Comparison of ENCODE assay signal across 12 cellular contexts in genomic region chr12:122403115-122403770, GRCh38. TPM values are rescaled to one million over a fixed set of nuclear protein-coding genes. Genes with fewer than 3 reads are reported as not detected.
DNase-seq lines count a peak whose midpoint lies in the region; ATAC-seq lines count a peak whose summit lies in the region.
"Had no signal": no experiment of that assay in that cellular context is flagged by ENCODE, and none has a peak within 500 bp of the region (broad histone marks: within the 10 kb centered on the region; RNA-seq: fewer than 3 reads in every experiment).

No MANE protein-coding gene starts in this region.

- H3K9ac ChIP-seq in stomach smooth muscle (ENCODE audit: low read length in 2 of 2): no peak overlapping the region

- peaks cover 53% of the 10 kb centered on the region for H3K4me1 Mint-ChIP-seq in activated naive CD4-positive, alpha-beta T cell treated with anti-CD3 and anti-CD28 coated beads for 36 hours (ENCODE audit: low read depth)

- H3K4me3 ChIP-seq in stomach smooth muscle (ENCODE audit: low read length in 2 of 2): no peak overlapping the region
- H3K4me3 ChIP-seq: mucosa of descending colon had no signal

- CTCF ChIA-PET in activated naive CD4-positive, alpha-beta T cell treated with anti-CD3 and anti-CD28 coated beads for 36 hours (lab: Charles Lee): interaction anchor here (0.6 to 1.5 kb wide), 4 partner anchors 9 to 83 kb away, joined by 5 to 10 read pairs (median 7); no protein-coding TSS in a partner anchor

- no peak overlapping the region for H3K27ac Mint-ChIP-seq in activated naive CD4-positive, alpha-beta T cell treated with anti-CD3 and anti-CD28 coated beads for 36 hours
- H3K27ac Mint-ChIP-seq in activated naive CD4-positive, alpha-beta T cell treated with anti-CD3 and anti-CD28 coated beads, Interleukin-2, amount 50 U/mL, for 72 hours: peak overlapping the region; percentile 38 to 90

- peak overlapping the region; percentile 41 for H3K27ac ChIP-seq in stomach smooth muscle (ENCODE audit: low read length)
- H3K27ac ChIP-seq in substantia nigra (ENCODE audit: low read depth, low read length, poor library complexity, severe bottlenecking): no peak overlapping the region
- H3K27ac ChIP-seq: HL-60 had no signal

- no peaks in the 10 kb centered on the region for H3K27me3 ChIP-seq in stomach smooth muscle (ENCODE audit: control insufficient read depth in 1 of 2, insufficient read depth in 2 of 2, low read length in 2 of 2)

- H3K36me3 ChIP-seq in stomach smooth muscle (ENCODE audit: control insufficient read depth in 2 of 2, insufficient read depth in 2 of 2, low read length in 2 of 2): peaks cover 0 to 2% of the 10 kb centered on the region in 2 donors

- peak; percentile 57 for ATAC-seq in HG02852 (IDR thresholded peaks at IDR 0.05; ENCODE audit: unreplicated experiment)
- peak; percentile 39 to 76 for ATAC-seq in activated naive CD4-positive, alpha-beta T cell treated with anti-CD3 and anti-CD28 coated beads, Interleukin-2, amount 50 U/mL, for 72 hours
- ATAC-seq in GM19324 (IDR thresholded peaks at IDR 0.05; ENCODE audit: low FRiP score, unreplicated experiment): no peak
- ATAC-seq: mucosa of descending colon had no signal

- no peaks in the 10 kb centered on the region for H3K9me3 Mint-ChIP-seq in activated naive CD4-positive, alpha-beta T cell treated with anti-CD3 and anti-CD28 coated beads for 36 hours
- H3K9me3 Mint-ChIP-seq in activated naive CD4-positive, alpha-beta T cell treated with anti-CD3 and anti-CD28 coated beads, Interleukin-2, amount 50 U/mL, for 72 hours: no peaks in the 10 kb centered on the region

- DNase-seq in activated naive CD4-positive, alpha-beta T cell treated with anti-CD3 and anti-CD28 coated beads for 36 hours: peak; percentile 39
- DNase-seq in activated naive CD4-positive, alpha-beta T cell (lab: John Stamatoyannopoulos, UW): no peak
- no peak for DNase-seq in activated naive CD4-positive, alpha-beta T cell treated with anti-CD3 and anti-CD28 coated beads, Interleukin-2, amount 50 U/mL, for 72 hours (ENCODE audit: low spot score in 2 of 2)
- no peak for DNase-seq in substantia nigra (lab: John Stamatoyannopoulos, UW)
- DNase-seq in middle frontal gyrus (ENCODE audit: extremely low spot score, low spot score): no peak
- DNase-seq: mucosa of descending colon; stimulated activated CD4-positive, alpha-beta T cell treated with anti-CD3 and anti-CD28 coated beads, Interleukin-4, amount 100 ng/mL, for 24 hours; T1000 had no signal

- H3K27me3 Mint-ChIP-seq in activated naive CD4-positive, alpha-beta T cell treated with anti-CD3 and anti-CD28 coated beads for 36 hours (ENCODE audit: low read depth): no peaks in the 10 kb centered on the region

- H3K4me1 ChIP-seq in stomach smooth muscle (ENCODE audit: control insufficient read depth, insufficient read depth, low read length): peaks cover 36% of the 10 kb centered on the region

- H3K36me3 Mint-ChIP-seq in activated naive CD4-positive, alpha-beta T cell treated with anti-CD3 and anti-CD28 coated beads for 36 hours (ENCODE audit: low read depth): peaks cover 6% of the 10 kb centered on the region
- H3K36me3 Mint-ChIP-seq in activated naive CD4-positive, alpha-beta T cell treated with anti-CD3 and anti-CD28 coated beads, Interleukin-2, amount 50 U/mL, for 72 hours: peaks cover 0 to 11% of the 10 kb centered on the region in 2 donors

- H3K4me3 Mint-ChIP-seq in activated naive CD4-positive, alpha-beta T cell treated with anti-CD3 and anti-CD28 coated beads for 36 hours: no peak overlapping the region

- intact Hi-C loops in activated naive CD4-positive, alpha-beta T cell treated with anti-CD3 and anti-CD28 coated beads for 36 hours (cut with micrococcal nuclease): no loop called here

- no peaks in the 10 kb centered on the region for H3K9me3 ChIP-seq in stomach smooth muscle (ENCODE audit: control insufficient read depth in 2 of 2, low read length in 2 of 2)
- H3K9me3 ChIP-seq: mucosa of descending colon had no signal

RNA-seq across cellular contexts. Expression of gene CLIP1, which starts 19.2 kb away (rescaled TPM):
- 10 to 100 TPM; 50.7 to 51.3 TPM for total RNA-seq in activated naive CD4-positive, alpha-beta T cell treated with anti-CD3 and anti-CD28 coated beads for 36 hours
- 10 to 100 TPM; 40.7 to 69.0 TPM for total RNA-seq in activated naive CD4-positive, alpha-beta T cell treated with anti-CD3 and anti-CD28 coated beads, Interleukin-2, amount 50 U/mL, for 72 hours
